Comparison of ENCODE assay signal across 1 cellular context in the genomic region with DNA sequence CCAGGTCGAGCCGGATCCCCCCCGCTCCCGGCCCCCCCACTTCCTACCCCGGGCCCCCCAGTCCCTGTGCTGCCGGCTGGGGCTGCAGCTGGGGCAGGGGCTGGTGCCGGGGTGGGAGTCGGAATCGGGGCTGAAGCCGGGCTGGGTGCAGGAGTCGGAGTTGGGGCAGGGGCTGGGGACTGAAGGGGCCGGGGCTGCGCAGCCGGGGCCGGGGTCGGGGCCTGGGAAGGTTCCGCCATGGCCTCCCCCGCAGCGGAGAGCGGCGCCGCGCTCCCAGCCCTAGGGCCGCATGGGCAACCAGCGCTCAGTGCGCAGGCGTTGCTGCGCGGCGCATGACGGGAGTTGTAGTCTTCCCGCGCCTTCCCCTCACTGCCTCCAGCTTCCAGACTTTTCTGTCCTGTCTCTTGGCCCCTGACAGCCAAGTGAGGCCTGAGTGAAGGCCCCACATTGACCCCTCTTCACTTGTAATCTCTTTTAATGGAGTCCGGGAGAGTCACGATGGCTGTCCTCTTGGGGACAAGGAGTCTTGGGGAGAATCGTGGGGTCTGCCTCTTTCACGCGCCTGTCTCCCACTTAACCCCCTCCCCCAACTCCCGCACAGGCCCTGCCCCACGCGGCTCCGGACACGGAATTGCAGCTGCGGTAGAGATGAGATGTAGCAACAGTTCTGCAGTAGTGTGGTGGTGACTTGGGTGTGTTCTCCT.
TF ChIP-seq lines count a peak whose summit lies in the region.

Gene KAT2A, minus strand, starts transcription at position 302 of the 704 bp plus-strand sequence. Its CDS starts 63 bp downstream, at position 239.

TF ChIP-seq in HepG2, 621 proteins besides CTCF, POLR2A, EP300 and RAD21 (continued from another document and continues in another):
- TF ChIP-seq, protein P1, sequence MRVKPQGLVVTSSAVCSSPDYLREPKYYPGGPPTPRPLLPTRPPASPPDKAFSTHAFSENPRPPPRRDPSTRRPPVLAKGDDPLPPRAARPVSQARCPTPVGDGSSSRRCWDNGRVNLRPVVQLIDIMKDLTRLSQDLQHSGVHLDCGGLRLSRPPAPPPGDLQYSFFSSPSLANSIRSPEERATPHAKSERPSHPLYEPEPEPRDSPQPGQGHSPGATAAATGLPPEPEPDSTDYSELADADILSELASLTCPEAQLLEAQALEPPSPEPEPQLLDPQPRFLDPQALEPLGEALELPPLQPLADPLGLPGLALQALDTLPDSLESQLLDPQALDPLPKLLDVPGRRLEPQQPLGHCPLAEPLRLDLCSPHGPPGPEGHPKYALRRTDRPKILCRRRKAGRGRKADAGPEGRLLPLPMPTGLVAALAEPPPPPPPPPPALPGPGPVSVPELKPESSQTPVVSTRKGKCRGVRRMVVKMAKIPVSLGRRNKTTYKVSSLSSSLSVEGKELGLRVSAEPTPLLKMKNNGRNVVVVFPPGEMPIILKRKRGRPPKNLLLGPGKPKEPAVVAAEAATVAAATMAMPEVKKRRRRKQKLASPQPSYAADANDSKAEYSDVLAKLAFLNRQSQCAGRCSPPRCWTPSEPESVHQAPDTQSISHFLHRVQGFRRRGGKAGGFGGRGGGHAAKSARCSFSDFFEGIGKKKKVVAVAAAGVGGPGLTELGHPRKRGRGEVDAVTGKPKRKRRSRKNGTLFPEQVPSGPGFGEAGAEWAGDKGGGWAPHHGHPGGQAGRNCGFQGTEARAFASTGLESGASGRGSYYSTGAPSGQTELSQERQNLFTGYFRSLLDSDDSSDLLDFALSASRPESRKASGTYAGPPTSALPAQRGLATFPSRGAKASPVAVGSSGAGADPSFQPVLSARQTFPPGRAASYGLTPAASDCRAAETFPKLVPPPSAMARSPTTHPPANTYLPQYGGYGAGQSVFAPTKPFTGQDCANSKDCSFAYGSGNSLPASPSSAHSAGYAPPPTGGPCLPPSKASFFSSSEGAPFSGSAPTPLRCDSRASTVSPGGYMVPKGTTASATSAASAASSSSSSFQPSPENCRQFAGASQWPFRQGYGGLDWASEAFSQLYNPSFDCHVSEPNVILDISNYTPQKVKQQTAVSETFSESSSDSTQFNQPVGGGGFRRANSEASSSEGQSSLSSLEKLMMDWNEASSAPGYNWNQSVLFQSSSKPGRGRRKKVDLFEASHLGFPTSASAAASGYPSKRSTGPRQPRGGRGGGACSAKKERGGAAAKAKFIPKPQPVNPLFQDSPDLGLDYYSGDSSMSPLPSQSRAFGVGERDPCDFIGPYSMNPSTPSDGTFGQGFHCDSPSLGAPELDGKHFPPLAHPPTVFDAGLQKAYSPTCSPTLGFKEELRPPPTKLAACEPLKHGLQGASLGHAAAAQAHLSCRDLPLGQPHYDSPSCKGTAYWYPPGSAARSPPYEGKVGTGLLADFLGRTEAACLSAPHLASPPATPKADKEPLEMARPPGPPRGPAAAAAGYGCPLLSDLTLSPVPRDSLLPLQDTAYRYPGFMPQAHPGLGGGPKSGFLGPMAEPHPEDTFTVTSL (CRISPR knock-in tag; IDR thresholded peaks at IDR 0.05; ENCODE audit: borderline replicate concordance) = no peak
- no peak for TF ChIP-seq SCMH1 (CRISPR knock-in tag; IDR thresholded peaks at IDR 0.05; ENCODE audit: borderline replicate concordance)
- TF ChIP-seq ZSCAN22 (CRISPR knock-in tag; IDR thresholded peaks at IDR 0.05) = no peak
- no peak for TF ChIP-seq SKIL (CRISPR knock-in tag; IDR thresholded peaks at IDR 0.05; ENCODE audit: borderline replicate concordance)
- TF ChIP-seq ZBTB42 (CRISPR knock-in tag; IDR thresholded peaks at IDR 0.05) = peak; percentile 59; the same call in 1 of the 2 replicates
- TF ChIP-seq ZFY (CRISPR knock-in tag; IDR thresholded peaks at IDR 0.05) = peak; percentile 99
- 0 out of 2 replicates have a peak, but pooled peaks have one; percentile 36 for TF ChIP-seq ZNF335 (CRISPR knock-in tag; IDR thresholded peaks at IDR 0.05)
- TF ChIP-seq RARA (CRISPR knock-in tag; IDR thresholded peaks at IDR 0.05) = peak; percentile 14; the same call in 1 of the 2 replicates
- TF ChIP-seq, protein P2, sequence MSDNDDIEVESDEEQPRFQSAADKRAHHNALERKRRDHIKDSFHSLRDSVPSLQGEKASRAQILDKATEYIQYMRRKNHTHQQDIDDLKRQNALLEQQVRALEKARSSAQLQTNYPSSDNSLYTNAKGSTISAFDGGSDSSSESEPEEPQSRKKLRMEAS (IDR thresholded peaks at IDR 0.05) = peak; percentile 95
- TF ChIP-seq CREBL2 (CRISPR knock-in tag; IDR thresholded peaks at IDR 0.05; ENCODE audit: borderline replicate concordance) = 0 out of 2 replicates have a peak, but pooled peaks have one; percentile 61
- TF ChIP-seq ZFX (CRISPR knock-in tag; IDR thresholded peaks at IDR 0.05; ENCODE audit: low read depth) = peak; percentile 98
- TF ChIP-seq RFX1 (IDR thresholded peaks at IDR 0.05) = no peak
- peak; percentile 29; the same call in 1 of the 2 replicates for TF ChIP-seq ZBTB44 (CRISPR knock-in tag; IDR thresholded peaks at IDR 0.05)
- TF ChIP-seq ZNF234 (CRISPR knock-in tag; conservative IDR thresholded peaks at IDR 0.05) = no peak
- no peak for TF ChIP-seq ZNF367 (CRISPR knock-in tag; IDR thresholded peaks at IDR 0.05; ENCODE audit: borderline replicate concordance)
- TF ChIP-seq SMAD9 (CRISPR knock-in tag; IDR thresholded peaks at IDR 0.05) = no peak
- no peak for TF ChIP-seq POGZ (CRISPR knock-in tag; IDR thresholded peaks at IDR 0.05)
- no peak for TF ChIP-seq TBX3 (IDR thresholded peaks at IDR 0.05; ENCODE audit: borderline replicate concordance)
- TF ChIP-seq, protein P3, sequence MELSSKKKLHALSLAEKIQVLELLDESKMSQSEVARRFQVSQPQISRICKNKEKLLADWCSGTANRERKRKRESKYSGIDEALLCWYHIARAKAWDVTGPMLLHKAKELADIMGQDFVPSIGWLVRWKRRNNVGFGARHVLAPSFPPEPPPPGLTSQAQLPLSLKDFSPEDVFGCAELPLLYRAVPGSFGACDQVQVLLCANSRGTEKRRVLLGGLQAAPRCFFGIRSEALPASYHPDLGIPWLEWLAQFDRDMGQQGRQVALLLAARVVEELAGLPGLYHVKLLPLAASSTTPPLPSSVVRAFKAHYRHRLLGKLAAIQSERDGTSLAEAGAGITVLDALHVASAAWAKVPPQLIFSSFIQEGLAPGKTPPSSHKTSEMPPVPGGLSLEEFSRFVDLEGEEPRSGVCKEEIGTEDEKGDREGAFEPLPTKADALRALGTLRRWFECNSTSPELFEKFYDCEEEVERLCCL (CRISPR knock-in tag; IDR thresholded peaks at IDR 0.05; ENCODE audit: borderline replicate concordance) = no peak
- 0 out of 2 replicates have a peak, but pooled peaks have one; percentile 32 for TF ChIP-seq ZNF142 (CRISPR knock-in tag; IDR thresholded peaks at IDR 0.05)
- TF ChIP-seq ZNF44 (CRISPR knock-in tag; IDR thresholded peaks at IDR 0.05) = peak; percentile 71; the same call in 1 of the 2 replicates
- TF ChIP-seq SP4 (CRISPR knock-in tag; IDR thresholded peaks at IDR 0.05) = no peak
- TF ChIP-seq SPEN (CRISPR knock-in tag; IDR thresholded peaks at IDR 0.05; ENCODE audit: low read depth) = peak; percentile 91
- TF ChIP-seq RBM39 (IDR thresholded peaks at IDR 0.05; ENCODE audit: low read depth, low read length, poor library complexity, severe bottlenecking) = no peak
- TF ChIP-seq KDM5B (CRISPR knock-in tag; IDR thresholded peaks at IDR 0.05; ENCODE audit: borderline replicate concordance) = 0 out of 2 replicates have a peak, but pooled peaks have one; percentile 36
- TF ChIP-seq, protein P4, sequence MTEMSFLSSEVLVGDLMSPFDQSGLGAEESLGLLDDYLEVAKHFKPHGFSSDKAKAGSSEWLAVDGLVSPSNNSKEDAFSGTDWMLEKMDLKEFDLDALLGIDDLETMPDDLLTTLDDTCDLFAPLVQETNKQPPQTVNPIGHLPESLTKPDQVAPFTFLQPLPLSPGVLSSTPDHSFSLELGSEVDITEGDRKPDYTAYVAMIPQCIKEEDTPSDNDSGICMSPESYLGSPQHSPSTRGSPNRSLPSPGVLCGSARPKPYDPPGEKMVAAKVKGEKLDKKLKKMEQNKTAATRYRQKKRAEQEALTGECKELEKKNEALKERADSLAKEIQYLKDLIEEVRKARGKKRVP (CRISPR knock-in tag; IDR thresholded peaks at IDR 0.05) = no peak
- peak; percentile 64; the same call in 1 of the 2 replicates for TF ChIP-seq CSRNP1 (CRISPR knock-in tag; IDR thresholded peaks at IDR 0.05)
- no peak for TF ChIP-seq ZNF850 (CRISPR knock-in tag; conservative IDR thresholded peaks at IDR 0.05)
- no peak for TF ChIP-seq BHLHE40 (IDR thresholded peaks at IDR 0.05; ENCODE audit: low read length)
- peak; percentile 49; the same call in 1 of the 2 replicates for TF ChIP-seq ZNF124 (CRISPR knock-in tag; IDR thresholded peaks at IDR 0.05)
- TF ChIP-seq CREB3 (CRISPR knock-in tag; IDR thresholded peaks at IDR 0.05) = no peak
- no peak for TF ChIP-seq ZNF761 (CRISPR knock-in tag; conservative IDR thresholded peaks at IDR 0.05)
